Comparison of ENCODE assay signal across 15 cellular contexts in the genomic region with DNA sequence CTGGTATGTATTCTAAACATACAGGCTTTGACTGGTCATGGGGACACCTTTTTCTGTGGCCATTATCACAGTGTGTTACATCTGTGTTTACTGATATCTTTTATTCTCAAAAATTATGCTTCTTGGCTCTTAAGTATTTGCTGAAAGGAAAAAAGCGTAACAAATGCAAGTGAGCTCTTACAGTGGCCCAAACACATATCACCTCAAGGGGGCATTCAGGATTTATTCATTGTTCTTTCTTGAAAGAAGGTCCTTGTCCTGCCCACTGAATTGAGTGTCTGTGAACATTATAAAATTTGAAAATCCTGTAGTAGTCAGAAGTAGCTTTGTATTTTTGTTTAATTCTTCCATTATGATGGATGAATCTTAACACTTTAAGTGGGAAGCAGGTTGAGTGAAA. TPM values are rescaled to one million over a fixed set of nuclear protein-coding genes. Genes with fewer than 3 reads are reported as not detected.
DNase-seq lines count a peak whose midpoint lies in the region; TF ChIP-seq lines count a peak whose summit lies in the region.
"Had no signal": no experiment of that assay in that cellular context is flagged by ENCODE, and none has a peak within 500 bp of the region (broad histone marks: within the 10 kb centered on the region; RNA-seq: fewer than 3 reads in every experiment).

No MANE protein-coding gene starts in this region.

- H3K4me1 Mint-ChIP-seq in HFFc6 (ENCODE audit: low read depth), result no peaks in the 10 kb centered on the region
- H3K4me1 Mint-ChIP-seq: stimulated activated naive CD8-positive, alpha-beta T cell treated with anti-CD3 and anti-CD28 coated beads, Interleukin-15, amount 100 ng/mL, for 72 hours had no signal

- H3K36me3 Mint-ChIP-seq in HFFc6 (ENCODE audit: low read depth), result no peaks in the 10 kb centered on the region

- no peaks in the 10 kb centered on the region for H3K9me3 ChIP-seq in WERI-Rb-1 (ENCODE audit: severe bottlenecking)
- H3K9me3 ChIP-seq: heart left ventricle, SJCRH30 had no signal

- DNase-seq in DMS53 treated with DMSO at 0.1 percent for 48 hours (lab: John Stamatoyannopoulos, UW; ENCODE audit: unreplicated experiment), result peak; percentile 27
- DNase-seq in Kasumi-1 (lab: John Stamatoyannopoulos, UW), result peak; percentile 13 to 25
- no peak for DNase-seq in WERI-Rb-1
- peak; percentile 16 for DNase-seq in iPS-NIHi7 (ENCODE audit: extremely low spot score)
- DNase-seq in SK-N-DZ (ENCODE audit: low spot score), result no peak
- DNase-seq in HFFc6, result no peak
- DNase-seq in EL, result no peak
- DNase-seq: heart left ventricle; NCI-H510A; right cardiac atrium; stimulated activated naive CD8-positive, alpha-beta T cell treated with anti-CD3 and anti-CD28 coated beads, Interleukin-15, amount 100 ng/mL, for 72 hours had no signal

- peaks cover 33% of the 10 kb centered on the region for H3K9me3 Mint-ChIP-seq in HFFc6
- H3K9me3 Mint-ChIP-seq: stimulated activated naive CD8-positive, alpha-beta T cell treated with anti-CD3 and anti-CD28 coated beads, Interleukin-15, amount 100 ng/mL, for 72 hours had no signal

- no peak overlapping the region for H3K27ac Mint-ChIP-seq in HFFc6
- H3K27ac Mint-ChIP-seq: stimulated activated naive CD8-positive, alpha-beta T cell treated with anti-CD3 and anti-CD28 coated beads, Interleukin-15, amount 100 ng/mL, for 72 hours had no signal

- H3K27ac ChIP-seq in WERI-Rb-1, result no peak overlapping the region
- H3K27ac ChIP-seq: heart left ventricle, SJCRH30 had no signal

- TF ChIP-seq CTCF in WERI-Rb-1 (IDR thresholded peaks at IDR 0.05; ENCODE audit: low read depth, low read length), result peak; percentile 18; the same call in 1 of the 2 replicates
- no peak for TF ChIP-seq CTCF in HFFc6 (IDR thresholded peaks at IDR 0.05)

- H3K27me3 Mint-ChIP-seq in HFFc6 (ENCODE audit: insufficient read depth), result no peaks in the 10 kb centered on the region
- H3K27me3 Mint-ChIP-seq: stimulated activated naive CD8-positive, alpha-beta T cell treated with anti-CD3 and anti-CD28 coated beads, Interleukin-15, amount 100 ng/mL, for 72 hours had no signal

- no peak overlapping the region for H3K4me3 ChIP-seq in WERI-Rb-1 (ENCODE audit: low read depth, low read length)
- H3K4me3 ChIP-seq: heart left ventricle, SJCRH30 had no signal

- no peaks in the 10 kb centered on the region for H3K36me3 ChIP-seq in WERI-Rb-1
- H3K36me3 ChIP-seq: heart left ventricle, SJCRH30 had no signal

- no peak overlapping the region for H3K4me3 Mint-ChIP-seq in HFFc6
- H3K4me3 Mint-ChIP-seq: stimulated activated naive CD8-positive, alpha-beta T cell treated with anti-CD3 and anti-CD28 coated beads, Interleukin-15, amount 100 ng/mL, for 72 hours had no signal

- H3K27me3 ChIP-seq in WERI-Rb-1 (ENCODE audit: insufficient read depth, low read depth, severe bottlenecking), result no peaks in the 10 kb centered on the region
- H3K27me3 ChIP-seq: heart left ventricle, SJCRH30 had no signal

RNA-seq across cellular contexts. Expression of a gene that starts 50.0 kb away (rescaled TPM):
- 4.2 and 6.3 TPM in 2 replicates for polyA plus RNA-seq in SK-N-DZ (2014; cell fraction: cytosol; rRNA removed)
- 3.6 and 3.8 TPM in 2 replicates for polyA plus RNA-seq in SK-N-DZ (2014; cell fraction: nucleus; rRNA removed)
- not detected for total RNA-seq in HFFc6 (2021; fragmentation: NEBNext Ultra II Directional; extraction: Animal tissue kit (Norgen Biotek cat#: 25700))
- total RNA-seq: activated CD8-positive, alpha-beta memory T cell treated with anti-CD3 and anti-CD28 coated beads for 36 hours; bronchial epithelial cell; M059J had no signal

Comparison
In these comparisons a context has a peak if more than half of its experiments do, and no peak if none do; other contexts are left out.
1. DNase-seq: peak in DMS53 treated with DMSO at 0.1 percent for 48 hours (single experiment), Kasumi-1 (2 of 2) and iPS-NIHi7 (single experiment); none in WERI-Rb-1 (single experiment), SK-N-DZ (single experiment), HFFc6 (single experiment) and EL (single experiment).